ENCODE assay signal across 1 cellular context in genomic region chr14:91008759-91009409, GRCh38.
TF ChIP-seq lines count a peak whose summit lies in the region.

No MANE protein-coding gene starts in this region.

TF ChIP-seq in WTC11, 78 proteins besides CTCF, POLR2A, EP300 and RAD21 (continued from another document):
- TF ChIP-seq, protein P1, sequence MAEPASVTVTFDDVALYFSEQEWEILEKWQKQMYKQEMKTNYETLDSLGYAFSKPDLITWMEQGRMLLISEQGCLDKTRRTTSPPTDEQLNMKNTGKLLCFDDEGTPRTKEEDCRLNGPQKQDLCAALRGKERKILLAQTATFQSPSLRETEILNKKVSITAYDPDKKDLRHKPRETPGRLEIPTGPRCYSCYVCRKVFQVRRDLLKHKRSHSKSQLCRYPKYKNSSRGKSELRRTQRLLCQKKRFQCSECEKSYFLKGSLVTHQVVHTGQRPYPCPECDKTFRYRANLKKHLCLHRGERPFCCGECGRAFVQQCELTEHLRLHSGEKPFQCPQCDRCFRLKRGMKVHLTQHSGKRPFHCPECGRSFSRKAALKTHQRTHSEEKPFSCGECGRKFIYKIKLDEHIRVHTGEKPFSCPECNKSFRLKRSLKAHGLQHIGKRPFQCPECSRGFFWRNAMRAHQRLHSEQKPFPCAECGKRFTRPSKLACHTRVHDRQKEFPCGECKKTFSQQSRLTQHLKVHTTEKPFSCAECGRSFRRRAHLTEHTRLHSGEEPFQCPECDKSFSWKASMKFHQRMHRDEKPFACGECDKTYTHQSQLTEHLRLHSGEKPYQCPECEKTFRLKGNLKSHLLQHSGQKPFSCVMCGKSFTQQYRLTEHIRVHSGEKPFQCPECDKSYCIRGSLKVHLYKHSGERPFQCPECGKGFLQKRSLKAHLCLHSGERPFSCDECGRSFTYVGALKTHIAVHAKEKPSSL (CRISPR knock-in tag; conservative IDR thresholded peaks at IDR 0.05): no peak
- no peak for TF ChIP-seq ZSCAN18 (CRISPR knock-in tag; IDR thresholded peaks at IDR 0.05)
- no peak for TF ChIP-seq OVOL2 (CRISPR knock-in tag; IDR thresholded peaks at IDR 0.05; ENCODE audit: borderline replicate concordance)
- TF ChIP-seq HMGA2 (CRISPR knock-in tag; IDR thresholded peaks at IDR 0.05): no peak
- TF ChIP-seq ATF6 (CRISPR knock-in tag; IDR thresholded peaks at IDR 0.05): no peak
- no peak for TF ChIP-seq ZNF317 (CRISPR knock-in tag; IDR thresholded peaks at IDR 0.05; ENCODE audit: borderline replicate concordance, low read depth)
- TF ChIP-seq KAT7 (CRISPR knock-in tag; IDR thresholded peaks at IDR 0.05; ENCODE audit: borderline replicate concordance): no peak
- no peak for TF ChIP-seq IRF1 (CRISPR knock-in tag; IDR thresholded peaks at IDR 0.05)
- TF ChIP-seq MYBL2 (CRISPR knock-in tag; IDR thresholded peaks at IDR 0.05): no peak
- no peak for TF ChIP-seq NR2C2 (CRISPR knock-in tag; IDR thresholded peaks at IDR 0.05)
